ENCODE assay signal across 8 cellular contexts in genomic region chr17:16285646-16286008, GRCh38.
A peak's percentile ranks its signal among the peaks of the same experiment; 100 is the strongest.
DNase-seq lines count a peak whose midpoint lies in the region; ATAC-seq and TF ChIP-seq lines count a peak whose summit lies in the region.

No MANE protein-coding gene starts in this region.

- peak overlapping the region; percentile 86 to 98 (median 96) for H3K27ac ChIP-seq in adrenal gland
- H3K27ac ChIP-seq in right lobe of liver: peak overlapping the region; percentile 90 to 97 (median 96)
- H3K27ac ChIP-seq in thyroid gland: peak overlapping the region in 2 of 3 donors; percentile 77 to 87

- ATAC-seq in right lobe of liver: no peak
- ATAC-seq in HG03039 (IDR thresholded peaks at IDR 0.05; ENCODE audit: unreplicated experiment): no peak

- POLR2A ChIA-PET in activated CD4-positive, alpha-beta T cell treated with anti-CD3 and anti-CD28 coated beads, Interleukin-2, amount 10 ng/mL, durations not matched to agents 7 days and 5 days (lab: Charles Lee): interaction anchor here (0.6 to 0.7 kb wide), 3 partner anchors 19 to 1278 kb away, joined by 3 to 4 read pairs (median 3); partner anchors contain the start of gene UBB

- CTCF ChIA-PET in activated CD4-positive, alpha-beta T cell treated with anti-CD3 and anti-CD28 coated beads, Interleukin-2, amount 10 ng/mL, durations not matched to agents 7 days and 5 days (lab: Charles Lee): interaction anchor here (0.6 to 2.2 kb wide), 10 partner anchors 12 to 72 kb away, joined by 3 to 7 read pairs (median 4); no protein-coding TSS in a partner anchor

- no peaks in the 10 kb centered on the region for H3K27me3 Mint-ChIP-seq in activated CD4-positive, alpha-beta T cell treated with anti-CD3 and anti-CD28 coated beads, Interleukin-2, amount 10 ng/mL, durations not matched to agents 7 days and 5 days

- H3K36me3 Mint-ChIP-seq in activated CD4-positive, alpha-beta T cell treated with anti-CD3 and anti-CD28 coated beads, Interleukin-2, amount 10 ng/mL, durations not matched to agents 7 days and 5 days (ENCODE audit: low read depth): peaks cover 13% of the 10 kb centered on the region

- H3K4me1 ChIP-seq in adrenal gland (replicated peaks in 1 of 2) (peaks cover 25 to 30% of the 10 kb centered on the region in 2 donors), right lobe of liver (peaks cover 0 to 47% (median 16%) of the 10 kb centered on the region in 4 donors), thyroid gland (peaks cover 19 to 28% of the 10 kb centered on the region in 2 donors)

- H3K4me3 Mint-ChIP-seq in activated CD4-positive, alpha-beta T cell treated with anti-CD3 and anti-CD28 coated beads, Interleukin-2, amount 10 ng/mL, durations not matched to agents 7 days and 5 days: peak overlapping the region; percentile 49

- peak overlapping the region; percentile 96 for H3K27ac Mint-ChIP-seq in activated CD4-positive, alpha-beta T cell treated with anti-CD3 and anti-CD28 coated beads, Interleukin-2, amount 10 ng/mL, durations not matched to agents 7 days and 5 days

- peaks cover 52% of the 10 kb centered on the region for H3K4me1 Mint-ChIP-seq in activated CD4-positive, alpha-beta T cell treated with anti-CD3 and anti-CD28 coated beads, Interleukin-2, amount 10 ng/mL, durations not matched to agents 7 days and 5 days

- no peak overlapping the region for H3K4me3 ChIP-seq in adrenal gland
- H3K4me3 ChIP-seq in right lobe of liver: no peak overlapping the region
- H3K4me3 ChIP-seq in thyroid gland (replicated peaks in 1 of 3): no peak overlapping the region

- no peak for DNase-seq in activated CD4-positive, alpha-beta T cell treated with anti-CD3 and anti-CD28 coated beads, Interleukin-2, amount 10 ng/mL, durations not matched to agents 7 days and 5 days
- no peak for DNase-seq in activated CD4-positive, alpha-beta T cell treated with anti-CD3 and anti-CD28 coated beads, Interleukin-2, amount 50 U/mL, for 1 hour
- DNase-seq in adrenal gland (no peak), right lobe of liver (no peak), thyroid gland (no peak), posterior vena cava (ENCODE audit: low spot score) (no peak), RKO (ENCODE audit: low spot score) (no peak)

- intact Hi-C loops in adrenal gland (cut with DNase I): no loop called here
- intact Hi-C loops in right lobe of liver (cut with DNase I): no loop called here
- intact Hi-C loops in thyroid gland (cut with DNase I): no loop called here
- intact Hi-C loops in posterior vena cava (cut with DNase I): loop anchor here in 1 of 2 donors (10.0 kb wide), 2 partner anchors 59 to 71 kb away; partner anchors contain the start of genes NCOR1 and PIGL

- H3K9me3 ChIP-seq in adrenal gland (replicated peaks in 1 of 3) (no peaks in the 10 kb centered on the region), right lobe of liver (no peaks in the 10 kb centered on the region), thyroid gland (no peaks in the 10 kb centered on the region)

- 21 to 32% (median 24%) methylated on average over 6 of the region's 6 CpGs for WGBS in adrenal gland, 4 donors
- WGBS in right lobe of liver (ENCODE audit: insufficient coverage, low coverage, low lambda C conversion rate, missing lambda C conversion rate): 16% methylated on average over 6 of the region's 6 CpGs
- 58 to 63% methylated on average over 6 of the region's 6 CpGs for whole genome bisulfite sequencing in thyroid gland, 2 donors

- no peaks in the 10 kb centered on the region for H3K27me3 ChIP-seq in adrenal gland
- no peaks in the 10 kb centered on the region for H3K27me3 ChIP-seq in right lobe of liver
- H3K27me3 ChIP-seq in thyroid gland: no peaks in the 10 kb centered on the region

- no peak for TF ChIP-seq POLR2A in adrenal gland (IDR thresholded peaks at IDR 0.05)
- no peak for TF ChIP-seq POLR2A in right lobe of liver (IDR thresholded peaks at IDR 0.05)
- TF ChIP-seq POLR2A in thyroid gland (IDR thresholded peaks at IDR 0.05): no peak

- H3K36me3 ChIP-seq in adrenal gland (replicated peaks in 1 of 2): no peaks in the 10 kb centered on the region
- H3K36me3 ChIP-seq in right lobe of liver: no peaks in the 10 kb centered on the region
- H3K36me3 ChIP-seq in thyroid gland: no peaks in the 10 kb centered on the region

- no peaks in the 10 kb centered on the region for H3K9me3 Mint-ChIP-seq in activated CD4-positive, alpha-beta T cell treated with anti-CD3 and anti-CD28 coated beads, Interleukin-2, amount 10 ng/mL, durations not matched to agents 7 days and 5 days

- peak in 5 of 6 experiments; percentile 42 to 66 (median 57) for TF ChIP-seq CTCF in adrenal gland (IDR thresholded peaks at IDR 0.05)
- TF ChIP-seq CTCF in right lobe of liver (IDR thresholded peaks at IDR 0.05): peak; percentile 57 to 77 (median 66)
- TF ChIP-seq CTCF in thyroid gland (IDR thresholded peaks at IDR 0.05): peak in 1 of 6 experiments; percentile 23
